In genomic region chr11:17799147-17799546, GRCh38 we compare ENCODE assay signal across 21 cellular contexts.
DNase-seq lines count a peak whose midpoint lies in the region; ATAC-seq and TF ChIP-seq lines count a peak whose summit lies in the region.
"Had no signal": no experiment of that assay in that cellular context is flagged by ENCODE, and none has a peak within 500 bp of the region (broad histone marks: within the 10 kb centered on the region; RNA-seq: fewer than 3 reads in every experiment).

No MANE protein-coding gene starts in this region.

- TF ChIP-seq EP300 in suprapubic skin (IDR thresholded peaks at IDR 0.05), result no peak

- no peaks in the 10 kb centered on the region for H3K27me3 ChIP-seq in right atrium auricular region
- no peaks in the 10 kb centered on the region for H3K27me3 ChIP-seq in suprapubic skin

- no peak for DNase-seq in right atrium auricular region (ENCODE audit: low spot score)
- DNase-seq in left ventricle myocardium superior, result no peak
- peak; percentile 57 for DNase-seq in mesenteric fat pad (ENCODE audit: low spot score)
- DNase-seq in suprapubic skin (ENCODE audit: low spot score in 2 of 2), result no peak
- no peak for DNase-seq in activated CD8-positive, alpha-beta memory T cell treated with anti-CD3 and anti-CD28 coated beads for 24 hours
- DNase-seq: CD4-positive, alpha-beta memory T cell; COR-L47; DMS53; GOT3; MM.1S; NCI-H2029; NCI-H446 treated with DMSO at 0.1 percent for 48 hours; NCI-H526; NCI-H82; NK-92 treated with Interleukin-12 subunit alpha and Interleukin-12 subunit beta, amount 100 ng/mL, for 24 hours; PC-3; SHP77 had no signal

- H3K27ac ChIP-seq in right atrium auricular region (peak overlapping the region; percentile 69 to 76), angular gyrus (ENCODE audit: low read depth, low read length) (peak overlapping the region; percentile 65), suprapubic skin (peak overlapping the region; percentile 9)
- H3K27ac ChIP-seq: KMS-11 had no signal

- H3K4me1 ChIP-seq in right atrium auricular region, result peaks cover 0 to 25% of the 10 kb centered on the region in 2 donors
- peaks cover 9% of the 10 kb centered on the region for H3K4me1 ChIP-seq in suprapubic skin
- H3K4me1 ChIP-seq: HAP-1 had no signal

- no peak for TF ChIP-seq POLR2A in suprapubic skin (IDR thresholded peaks at IDR 0.05)

- H3K9me3 ChIP-seq in right atrium auricular region, result no peaks in the 10 kb centered on the region
- no peaks in the 10 kb centered on the region for H3K9me3 ChIP-seq in suprapubic skin
- H3K9me3 ChIP-seq: HAP-1 had no signal

- ATAC-seq in left ventricle myocardium superior (no peak), GM21447 (IDR thresholded peaks at IDR 0.05; ENCODE audit: unreplicated experiment) (no peak)
- ATAC-seq: PC-3 had no signal

- intact Hi-C loops in left ventricle myocardium superior (cut with micrococcal nuclease), result no loop called here

- TF ChIP-seq CTCF in right atrium auricular region (IDR thresholded peaks at IDR 0.05) (no peak), suprapubic skin (IDR thresholded peaks at IDR 0.05) (no peak)

- H3K36me3 ChIP-seq in right atrium auricular region (no peaks in the 10 kb centered on the region), suprapubic skin (no peaks in the 10 kb centered on the region)
- H3K36me3 ChIP-seq: HAP-1 had no signal

- WGBS in suprapubic skin, result 96% methylated on average over 5 of the region's 5 CpGs

- H3K4me3 ChIP-seq in right atrium auricular region (no peak overlapping the region), suprapubic skin (no peak overlapping the region)
- H3K4me3 ChIP-seq: HAP-1 had no signal

Comparison
In these comparisons a context has a peak if more than half of its experiments do, and no peak if none do; other contexts are left out.
1. H3K27ac ChIP-seq: peak in every context shown above with its lines; median percentile 72 in right atrium auricular region; 65 in angular gyrus; 9 in suprapubic skin.